In the genomic region with DNA sequence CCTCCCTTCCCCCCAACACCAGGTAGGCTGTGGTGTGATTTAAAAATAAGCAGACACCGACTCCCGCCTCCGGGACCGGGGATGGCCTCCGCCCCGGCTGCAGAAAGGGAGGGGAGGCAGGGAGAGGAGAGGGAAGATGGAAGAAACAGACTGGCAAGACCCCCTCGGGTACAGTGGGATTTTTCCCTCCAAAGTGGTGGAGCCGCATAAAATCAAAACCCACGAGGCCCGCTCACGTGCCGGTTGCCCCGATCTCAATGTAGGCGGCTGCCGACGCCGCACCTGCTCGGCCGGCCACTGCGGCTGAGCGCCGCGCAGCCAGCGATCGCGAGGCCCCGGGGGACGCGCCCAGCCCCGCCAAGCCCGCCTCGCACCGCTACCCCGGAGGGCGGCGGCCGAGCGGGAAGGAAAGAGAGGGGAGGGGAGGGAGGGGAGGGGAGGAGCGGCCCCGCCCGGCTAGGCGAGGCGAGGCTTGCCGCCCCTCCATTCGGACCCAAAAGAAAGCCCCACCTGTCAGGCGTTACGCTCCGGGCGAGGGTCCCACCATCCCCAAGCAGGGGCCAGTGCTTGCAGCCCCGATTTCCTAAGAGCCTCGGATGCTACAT, we compare ENCODE assay signal across 1 cellular context.
TF ChIP-seq lines count a peak whose summit lies in the region.

No MANE protein-coding gene starts in this region.

TF ChIP-seq in IMR-90, 13 proteins besides CTCF, POLR2A, EP300 and RAD21:
- TF ChIP-seq, protein P1, sequence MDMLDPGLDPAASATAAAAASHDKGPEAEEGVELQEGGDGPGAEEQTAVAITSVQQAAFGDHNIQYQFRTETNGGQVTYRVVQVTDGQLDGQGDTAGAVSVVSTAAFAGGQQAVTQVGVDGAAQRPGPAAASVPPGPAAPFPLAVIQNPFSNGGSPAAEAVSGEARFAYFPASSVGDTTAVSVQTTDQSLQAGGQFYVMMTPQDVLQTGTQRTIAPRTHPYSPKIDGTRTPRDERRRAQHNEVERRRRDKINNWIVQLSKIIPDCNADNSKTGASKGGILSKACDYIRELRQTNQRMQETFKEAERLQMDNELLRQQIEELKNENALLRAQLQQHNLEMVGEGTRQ (IDR thresholded peaks at IDR 0.05; ENCODE audit: low read depth, low read length), result no peak
- TF ChIP-seq CHD1 (IDR thresholded peaks at IDR 0.05; ENCODE audit: low read depth, low read length) (no peak), MXI1 (IDR thresholded peaks at IDR 0.05; ENCODE audit: borderline replicate concordance, low read depth, low read length) (no peak), MAFK (IDR thresholded peaks at IDR 0.05; ENCODE audit: low read depth, low read length) (no peak), RFX5 (IDR thresholded peaks at IDR 0.05; ENCODE audit: low read depth, low read length) (no peak), SMC3 (IDR thresholded peaks at IDR 0.05; ENCODE audit: low read depth, low read length) (no peak), BHLHE40 (IDR thresholded peaks at IDR 0.05; ENCODE audit: low read depth, low read length) (no peak), RCOR1 (IDR thresholded peaks at IDR 0.05; ENCODE audit: insufficient replicate concordance, low read length) (no peak), MAZ (IDR thresholded peaks at IDR 0.05; ENCODE audit: borderline replicate concordance, low read depth, low read length) (no peak), FOS (IDR thresholded peaks at IDR 0.05; ENCODE audit: low read depth, low read length) (no peak), NFE2L2 (IDR thresholded peaks at IDR 0.05; ENCODE audit: low read depth, low read length) (no peak), CEBPB (IDR thresholded peaks at IDR 0.05; ENCODE audit: low read depth, low read length) (no peak)
- TF ChIP-seq, protein P2, sequence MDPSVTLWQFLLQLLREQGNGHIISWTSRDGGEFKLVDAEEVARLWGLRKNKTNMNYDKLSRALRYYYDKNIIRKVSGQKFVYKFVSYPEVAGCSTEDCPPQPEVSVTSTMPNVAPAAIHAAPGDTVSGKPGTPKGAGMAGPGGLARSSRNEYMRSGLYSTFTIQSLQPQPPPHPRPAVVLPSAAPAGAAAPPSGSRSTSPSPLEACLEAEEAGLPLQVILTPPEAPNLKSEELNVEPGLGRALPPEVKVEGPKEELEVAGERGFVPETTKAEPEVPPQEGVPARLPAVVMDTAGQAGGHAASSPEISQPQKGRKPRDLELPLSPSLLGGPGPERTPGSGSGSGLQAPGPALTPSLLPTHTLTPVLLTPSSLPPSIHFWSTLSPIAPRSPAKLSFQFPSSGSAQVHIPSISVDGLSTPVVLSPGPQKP (IDR thresholded peaks at IDR 0.05; ENCODE audit: borderline replicate concordance, low read depth, low read length), result no peak
